In genomic region chr7:111587715-111588433, GRCh38 we compare ENCODE assay signal across 19 cellular contexts. TPM values are rescaled to one million over a fixed set of nuclear protein-coding genes. Genes with fewer than 3 reads are reported as not detected.
DNase-seq lines count a peak whose midpoint lies in the region; ATAC-seq and TF ChIP-seq lines count a peak whose summit lies in the region.
"Had no signal": no experiment of that assay in that cellular context is flagged by ENCODE, and none has a peak within 500 bp of the region (broad histone marks: within the 10 kb centered on the region; RNA-seq: fewer than 3 reads in every experiment).

No MANE protein-coding gene starts in this region.

- no peaks in the 10 kb centered on the region for H4K20me1 ChIP-seq in Karpas-422 (ENCODE audit: insufficient read depth, low read depth, low read length)

- H3K4me3 Mint-ChIP-seq in MCF 10A (ENCODE audit: unreplicated experiment) (no peak overlapping the region), T-cell (no peak overlapping the region)
- H3K4me3 Mint-ChIP-seq in CD8-positive, alpha-beta memory T cell = no peak overlapping the region
- H3K4me3 Mint-ChIP-seq: T-helper 1 cell treated with Interleukin-12 subunit alpha and Interleukin-12 subunit beta and Interleukin-4 antibody, amounts not matched to agents 30 μg/mL and 1 μg/mL, for 36 hours had no signal

- no peak overlapping the region for H3K4me3 ChIP-seq in breast epithelium
- H3K4me3 ChIP-seq in choroid plexus epithelial cell (ENCODE audit: low read depth, low read length) = no peak overlapping the region
- no peak overlapping the region for H3K4me3 ChIP-seq in thoracic aorta
- H3K4me3 ChIP-seq in CD8-positive, alpha-beta memory T cell (ENCODE audit: low read length) = no peak overlapping the region
- H3K4me3 ChIP-seq in Karpas-422 (ENCODE audit: low read length) = no peak overlapping the region
- H3K4me3 ChIP-seq: gastroesophageal sphincter, mucosa of descending colon, ovary, testis had no signal

- H3K4me1 Mint-ChIP-seq in MCF 10A (ENCODE audit: insufficient read depth, unreplicated experiment) (no peaks in the 10 kb centered on the region), T-cell (no peaks in the 10 kb centered on the region)
- no peaks in the 10 kb centered on the region for H3K4me1 Mint-ChIP-seq in CD8-positive, alpha-beta memory T cell

- H3K79me2 ChIP-seq in Karpas-422 (ENCODE audit: low read length) = no peaks in the 10 kb centered on the region

- H3K27me3 ChIP-seq in breast epithelium = no peaks in the 10 kb centered on the region
- H3K27me3 ChIP-seq in thoracic aorta (replicated peaks; ENCODE audit: insufficient read depth) = no peaks in the 10 kb centered on the region
- H3K27me3 ChIP-seq in CD8-positive, alpha-beta memory T cell (ENCODE audit: insufficient read depth, low read length, poor library complexity, severe bottlenecking) = no peaks in the 10 kb centered on the region
- H3K27me3 ChIP-seq in Karpas-422 (ENCODE audit: low read length) = no peaks in the 10 kb centered on the region
- H3K27me3 ChIP-seq: gastroesophageal sphincter, ovary, testis had no signal

- no peak overlapping the region for H2AFZ ChIP-seq in Karpas-422 (ENCODE audit: low read length)

- H3K36me3 Mint-ChIP-seq in MCF 10A (ENCODE audit: insufficient read depth, unreplicated experiment) (no peaks in the 10 kb centered on the region), T-cell (no peaks in the 10 kb centered on the region)
- H3K36me3 Mint-ChIP-seq in CD8-positive, alpha-beta memory T cell = no peaks in the 10 kb centered on the region

- POLR2A ChIA-PET in MCF 10A (lab: Yijun Ruan, JAX) (no interaction called here), T-cell (lab: Charles Lee) (no interaction called here)
- POLR2A ChIA-PET in CD8-positive, alpha-beta memory T cell (lab: Charles Lee) = no interaction called here

- no TSS peak for BruUV-seq in MCF 10A (replicated peaks; lab: Mats Ljungman, UMichigan)

- H3K9me2 ChIP-seq in Karpas-422 (replicated peaks; ENCODE audit: insufficient read depth, low read length) = no peaks in the 10 kb centered on the region

- intact Hi-C loops in MCF 10A (cut with micrococcal nuclease) (no loop called here), breast epithelium (cut with DNase I; ENCODE audit: low total_unique reads) (no loop called here)

- CTCF ChIA-PET in MCF 10A (lab: Yijun Ruan, JAX) = interaction anchor here (0.5 to 1.6 kb wide), 2 partner anchors 9 to 79 kb away, joined by 3 read pairs; no protein-coding TSS in a partner anchor
- CTCF ChIA-PET in T-cell (lab: Charles Lee) = interaction anchor here in 1 of 2 donors (0.6 kb wide), 1 partner anchor 50 kb away, joined by 5 read pairs; no protein-coding TSS in a partner anchor
- CTCF ChIA-PET in CD8-positive, alpha-beta memory T cell (lab: Charles Lee) = no interaction called here

- no peak overlapping the region for H3K9ac ChIP-seq in Karpas-422 (ENCODE audit: low read length)
- H3K9ac ChIP-seq: KMS-11 had no signal

- H3K9me3 ChIP-seq in breast epithelium (no peaks in the 10 kb centered on the region), thoracic aorta (no peaks in the 10 kb centered on the region), Karpas-422 (ENCODE audit: low read length) (no peaks in the 10 kb centered on the region)
- no peaks in the 10 kb centered on the region for H3K9me3 ChIP-seq in CD8-positive, alpha-beta memory T cell (ENCODE audit: low read length)
- H3K9me3 ChIP-seq: gastroesophageal sphincter, mucosa of descending colon, ovary, testis had no signal

- TF ChIP-seq CTCF in MCF 10A (IDR thresholded peaks at IDR 0.05; ENCODE audit: unreplicated experiment) (no peak), breast epithelium (IDR thresholded peaks at IDR 0.05) (no peak), choroid plexus epithelial cell (conservative IDR thresholded peaks at IDR 0.05; ENCODE audit: low read depth, low read length) (no peak), thoracic aorta (IDR thresholded peaks at IDR 0.05) (no peak)

- ATAC-seq in thoracic aorta (ENCODE audit: insufficient number of reproducible peaks, low FRiP score, low read depth) = peak; percentile 56
- ATAC-seq in T-cell (replicated peaks in 1 of 4) = no peak
- ATAC-seq: gastroesophageal sphincter, mucosa of descending colon had no signal

- H3K4me2 ChIP-seq in Karpas-422 (ENCODE audit: low read depth, low read length, poor library complexity, severe bottlenecking) = no peak overlapping the region
- H3K4me2 ChIP-seq: KMS-11 had no signal

- no peaks in the 10 kb centered on the region for H3K27me3 Mint-ChIP-seq in MCF 10A (ENCODE audit: insufficient read depth, unreplicated experiment)
- peaks cover 6 to 7% of the 10 kb centered on the region in 2 donors for H3K27me3 Mint-ChIP-seq in T-cell
- peaks cover 9 to 31% of the 10 kb centered on the region in 2 donors for H3K27me3 Mint-ChIP-seq in CD8-positive, alpha-beta memory T cell

- H3K4me1 ChIP-seq in breast epithelium (no peaks in the 10 kb centered on the region), thoracic aorta (ENCODE audit: control insufficient read depth in 1 of 2, low read depth in 2 of 2) (peaks cover 0 to 5% of the 10 kb centered on the region in 2 donors), Karpas-422 (ENCODE audit: low read length) (no peaks in the 10 kb centered on the region)
- H3K4me1 ChIP-seq in CD8-positive, alpha-beta memory T cell (ENCODE audit: insufficient read depth, low read length) = no peaks in the 10 kb centered on the region
- H3K4me1 ChIP-seq: gastroesophageal sphincter, testis had no signal

- DNase-seq in MCF 10A (ENCODE audit: unreplicated experiment) (peak; percentile 30), breast epithelium (ENCODE audit: low spot score in 2 of 2) (no peak), HT1080 (ENCODE audit: low read depth) (peak; percentile 37), choroid plexus epithelial cell (ENCODE audit: low read depth) (peak; percentile 33), thoracic aorta (ENCODE audit: low spot score) (no peak), T-cell (no peak), Karpas-422 (no peak)
- no peak for DNase-seq in CD8-positive, alpha-beta memory T cell
- DNase-seq: activated T-cell treated with anti-CD3 and anti-CD28 coated beads, Interleukin-2, amount 50 U/mL, for 48 hours; mucosa of descending colon; NCI-H1694; NCI-H526 treated with DMSO at 0.1 percent for 48 hours; ovary; RPMI8226; stimulated activated CD4-positive, alpha-beta T cell treated with anti-CD3 and anti-CD28 coated beads, Interleukin-12 subunit alpha, Interleukin-12 subunit beta, amount 100 ng/mL, for 4 hours; testis had no signal

- H3K36me3 ChIP-seq in breast epithelium = no peaks in the 10 kb centered on the region
- H3K36me3 ChIP-seq in thoracic aorta = no peaks in the 10 kb centered on the region
- no peaks in the 10 kb centered on the region for H3K36me3 ChIP-seq in CD8-positive, alpha-beta memory T cell (ENCODE audit: insufficient read depth, low read length)
- no peaks in the 10 kb centered on the region for H3K36me3 ChIP-seq in Karpas-422 (ENCODE audit: insufficient read depth, low read length)
- H3K36me3 ChIP-seq: gastroesophageal sphincter, ovary had no signal

- H3K27ac ChIP-seq in breast epithelium (no peak overlapping the region), thoracic aorta (peak overlapping the region in 1 of 2 donors; percentile 35), Karpas-422 (ENCODE audit: low read length) (no peak overlapping the region)
- no peak overlapping the region for H3K27ac ChIP-seq in CD8-positive, alpha-beta memory T cell (ENCODE audit: low read depth, low read length)
- H3K27ac ChIP-seq: gastroesophageal sphincter, KMS-11, ovary, testis had no signal

- H3K27ac Mint-ChIP-seq in MCF 10A (ENCODE audit: low read depth, unreplicated experiment) = no peak overlapping the region
- H3K27ac Mint-ChIP-seq in T-cell = no peak overlapping the region
- H3K27ac Mint-ChIP-seq in CD8-positive, alpha-beta memory T cell = no peak overlapping the region
- H3K27ac Mint-ChIP-seq: T-helper 1 cell treated with Interleukin-12 subunit alpha and Interleukin-12 subunit beta and Interleukin-4 antibody, amounts not matched to agents 30 μg/mL and 1 μg/mL, for 36 hours had no signal

- no peaks in the 10 kb centered on the region for H3K9me3 Mint-ChIP-seq in MCF 10A (ENCODE audit: unreplicated experiment)
- no peaks in the 10 kb centered on the region for H3K9me3 Mint-ChIP-seq in T-cell
- H3K9me3 Mint-ChIP-seq in CD8-positive, alpha-beta memory T cell = no peaks in the 10 kb centered on the region
- H3K9me3 Mint-ChIP-seq: T-helper 1 cell treated with Interleukin-12 subunit alpha and Interleukin-12 subunit beta and Interleukin-4 antibody, amounts not matched to agents 30 μg/mL and 1 μg/mL, for 36 hours had no signal

- TF ChIP-seq POLR2A in breast epithelium (IDR thresholded peaks at IDR 0.05) = no peak

RNA-seq across cellular contexts. Expression of gene IMMP2L, which starts 25.6 kb away (rescaled TPM):
- total RNA-seq in MCF 10A (2022) (23.7 and 28.1 TPM in 2 replicates), breast epithelium (10 to 100 TPM; 19.8 to 39.7 (median 30.8) TPM), thoracic aorta (10 to 100 TPM; 13.1 to 22.7 TPM), T-cell (10 to 100 TPM; 14.1 to 27.3 (median 21.7) TPM)
- 4.9 and 6.5 TPM in 2 replicates for total RNA-seq in HT1080 (2014; rRNA removed; shearing (Covaris generic))
- 10.8 and 13.3 TPM in 2 replicates for polyA plus RNA-seq in HT1080 (2015; cell fraction: cytosol; rRNA removed)
- polyA plus RNA-seq in HT1080 (2015; cell fraction: nucleus; rRNA removed) = 6.7 and 9.6 TPM in 2 replicates
- total RNA-seq in CD8-positive, alpha-beta memory T cell = 10 to 100 TPM; 13.7 to 18.0 TPM
- polyA plus RNA-seq in CD8-positive, alpha-beta memory T cell = 23.5 TPM
- total RNA-seq in Karpas-422 (2014; rRNA removed; shearing (Covaris generic); ENCODE audit: low replicate concordance) = 17.2 and 33.5 TPM in 2 replicates

Comparison
In these comparisons a context has a peak if more than half of its experiments do, and no peak if none do; other contexts are left out.
1. DNase-seq: peak in MCF 10A (single experiment), HT1080 (single experiment) and choroid plexus epithelial cell (single experiment); none in breast epithelium (0 of 2), thoracic aorta (single experiment), T-cell (0 of 34), CD8-positive, alpha-beta memory T cell (0 of 5) and Karpas-422 (single experiment).